Comparison of ENCODE assay signal across 8 cellular contexts in genomic region chr10:78301891-78302738, GRCh38.
A peak's percentile ranks its signal among the peaks of the same experiment; 100 is the strongest.
DNase-seq lines count a peak whose midpoint lies in the region; ATAC-seq, FAIRE-seq and TF ChIP-seq lines count a peak whose summit lies in the region.

No MANE protein-coding gene starts in this region.

- ATAC-seq in HG02642 (IDR thresholded peaks at IDR 0.05; ENCODE audit: poor library complexity, unreplicated experiment), result no peak

- no peak overlapping the region for H3K23ac ChIP-seq in H1 (ENCODE audit: insufficient read length)

- H3K4me3 ChIP-seq in H1 (ENCODE audit: extremely low read depth in 1 of 4, insufficient read depth in 2 of 4, low read depth in 3 of 4, low read length in 4 of 4) (peak overlapping the region in 3 of 4 experiments; percentile 46 to 65 (median 55); a peak in 5 of 8 replicates), neutrophil (ENCODE audit: low read depth in 1 of 2, low read length in 1 of 2) (peak overlapping the region; percentile 64 to 74)

- H4K5ac ChIP-seq in H1 (ENCODE audit: insufficient read length, low read depth, low read length), result no peak overlapping the region

- no peak overlapping the region for H3K14ac ChIP-seq in H1 (ENCODE audit: insufficient read length)

- CTCF ChIA-PET in H1 (lab: Charles Lee; ENCODE audit: partially characterized antibody), result interaction anchor here (0.6 to 5.3 kb wide), 34 partner anchors 10 to 552 kb away, joined by 3 to 55 read pairs (median 4); no protein-coding TSS in a partner anchor

- H3K79me1 ChIP-seq in H1 (ENCODE audit: low read depth, low read length), result no peaks in the 10 kb centered on the region

- H3K36me3 ChIP-seq in H1 (ENCODE audit: control insufficient read depth in 2 of 4, insufficient read depth in 4 of 4, low read length in 3 of 4) (no peaks in the 10 kb centered on the region), neutrophil (no peaks in the 10 kb centered on the region)

- peak overlapping the region; percentile 82 to 90 for H3K4me2 ChIP-seq in H1 (ENCODE audit: insufficient read depth in 1 of 2, low read depth in 2 of 2, low read length in 2 of 2)

- peak overlapping the region; percentile 89 for H2BK5ac ChIP-seq in H1 (ENCODE audit: low read depth, low read length)

- H2BK120ac ChIP-seq in H1 (replicated peaks; ENCODE audit: low read depth, low read length), result no peak overlapping the region

- H2BK12ac ChIP-seq in H1 (ENCODE audit: low read depth, low read length), result peak overlapping the region; percentile 86; the same call in 1 of the 2 replicates

- no peak overlapping the region for H3K9ac ChIP-seq in H1 (replicated peaks in 1 of 4; ENCODE audit: extremely low read depth in 1 of 4, low read depth in 3 of 4, low read length in 3 of 4)

- no peak overlapping the region for H3K27ac ChIP-seq in H1 (ENCODE audit: low read depth, low read length)
- peak overlapping the region; percentile 94 for H3K27ac ChIP-seq in neutrophil

- no peak overlapping the region for H3K56ac ChIP-seq in H1 (replicated peaks; ENCODE audit: insufficient read length, low read depth, low read length)

- no peak for TF ChIP-seq POLR2A in H1 (IDR thresholded peaks at IDR 0.05; ENCODE audit: control extremely low read depth in 1 of 2, low read depth in 2 of 2, low read length in 2 of 2)

- H4K20me1 ChIP-seq in H1 (replicated peaks in 1 of 2; ENCODE audit: control insufficient read depth in 1 of 2, insufficient read depth in 2 of 2, low read length in 2 of 2), result no peaks in the 10 kb centered on the region

- H2AK5ac ChIP-seq in H1 (ENCODE audit: low read depth, low read length), result no peak overlapping the region

- H3K27me3 ChIP-seq in H1 (replicated peaks in 1 of 4; ENCODE audit: control insufficient read depth in 3 of 4, extremely low read depth in 1 of 4, insufficient read depth in 3 of 4, low read length in 3 of 4), result 0 out of 7 replicates have a peak, but pooled peaks cover 0 to 3% (median 0%) of the 10 kb centered on the region in 4 experiments
- no peaks in the 10 kb centered on the region for H3K27me3 ChIP-seq in neutrophil

- H2AFZ ChIP-seq in H1 (ENCODE audit: low read length), result peak overlapping the region; percentile 43; the same call in 1 of the 2 replicates

- H2BK20ac ChIP-seq in H1 (ENCODE audit: low read length), result peak overlapping the region; percentile 61; the same call in 1 of the 2 replicates

- no peak overlapping the region for H3K4ac ChIP-seq in H1 (replicated peaks; ENCODE audit: insufficient read length, low read depth, low read length)

- POLR2A ChIA-PET in H1 (lab: Charles Lee; ENCODE audit: partially characterized antibody), result interaction anchor here (0.7 to 1.4 kb wide), 5 partner anchors 9 to 260 kb away, joined by 3 to 6 read pairs (median 3); no protein-coding TSS in a partner anchor

- H3K4me1 ChIP-seq in H1 (replicated peaks in 1 of 4; ENCODE audit: control insufficient read depth in 3 of 4, insufficient read depth in 4 of 4, low read length in 3 of 4), result peaks cover 7 to 10% (median 7%) of the 10 kb centered on the region in 4 experiments
- peaks cover 30 to 46% of the 10 kb centered on the region in 2 experiments for H3K4me1 ChIP-seq in neutrophil (ENCODE audit: control insufficient read depth in 1 of 2, insufficient read depth in 1 of 2, low read depth in 1 of 2, low read length in 1 of 2)

- TF ChIP-seq CTCF in H1 (IDR thresholded peaks at IDR 0.05; ENCODE audit: control extremely low read depth in 1 of 3, insufficient read depth in 1 of 3, low read depth in 1 of 3, low read length in 3 of 3) (peak; percentile 39 to 41 (median 41)), neutrophil (IDR thresholded peaks at IDR 0.05) (no peak)

- H3K9me3 ChIP-seq in H1 (ENCODE audit: insufficient read depth in 2 of 2, low read depth in 1 of 2, low read length in 1 of 2) (no peaks in the 10 kb centered on the region; a peak in 1 of 4 replicates), neutrophil (no peaks in the 10 kb centered on the region)

- no peak overlapping the region for H4K91ac ChIP-seq in H1 (replicated peaks; ENCODE audit: insufficient read length, low read length)

- H3K23me2 ChIP-seq in H1 (ENCODE audit: low read depth, low read length), result peaks cover 4% of the 10 kb centered on the region

- peak overlapping the region; percentile 88; the same call in 1 of the 2 replicates for H2BK15ac ChIP-seq in H1 (ENCODE audit: low read length)

- DNase-seq in DMS79 treated with DMSO at 0.1 percent for 48 hours (lab: John Stamatoyannopoulos, UW) (peak; percentile 33), DMS79 (lab: John Stamatoyannopoulos, UW) (no peak), OCI-M1 (lab: John Stamatoyannopoulos, UW) (peak; percentile 9), H1 (ENCODE audit: low read depth in 1 of 2, low spot score in 2 of 2) (peak in 1 of 2 experiments; percentile 45), inferior parietal cortex (ENCODE audit: extremely low spot score) (no peak), AML-193 (lab: John Stamatoyannopoulos, UW) (no peak)

- no peak for TF ChIP-seq EP300 in H1 (IDR thresholded peaks at IDR 0.05; ENCODE audit: borderline replicate concordance in 1 of 2, low read depth in 2 of 2, low read length in 2 of 2)

- TF ChIP-seq RAD21 in H1 (IDR thresholded peaks at IDR 0.05 in 1 of 2, conservative IDR thresholded peaks at IDR 0.05 in 1 of 2; ENCODE audit: low read depth in 2 of 2, low read length in 2 of 2), result peak; percentile 47 to 63

- no peaks in the 10 kb centered on the region for H3K79me2 ChIP-seq in H1 (ENCODE audit: control insufficient read depth in 1 of 2, insufficient read depth in 2 of 2, low read length in 2 of 2)

- no peak overlapping the region for H3K18ac ChIP-seq in H1 (ENCODE audit: extremely low read depth, low read length)

- WGBS in H1 (ENCODE audit: extremely low coverage in 1 of 2, insufficient coverage in 1 of 2, insufficient read length in 1 of 2, insufficient replicate concordance in 2 of 2, low coverage in 1 of 2, low lambda C conversion rate in 2 of 2, missing lambda C conversion rate in 1 of 2), 2 experiments, result 84% methylated on average over 11 of the region's 11 CpGs; no CpG with 5 or more reads in 1 of the 2 experiments

- no peak overlapping the region for H4K8ac ChIP-seq in H1 (ENCODE audit: extremely low read depth, insufficient read depth, low read length)

- FAIRE-seq in H1 (lab: Jason Lieb, UNC), result peak; percentile 68

TF ChIP-seq in H1, 55 proteins besides CTCF, POLR2A, EP300 and RAD21:
- TF ChIP-seq JUN (IDR thresholded peaks at IDR 0.05; ENCODE audit: low read depth, low read length), result no peak
- no peak for TF ChIP-seq SP2 (IDR thresholded peaks at IDR 0.05; ENCODE audit: low read length)
- TF ChIP-seq TAF7 (optimal IDR thresholded peaks at IDR 0.05; ENCODE audit: borderline replicate concordance, low read depth, low read length), result no peak
- TF ChIP-seq ASH2L (IDR thresholded peaks at IDR 0.05; ENCODE audit: low read length), result no peak
- no peak for TF ChIP-seq YY1 (IDR thresholded peaks at IDR 0.05; ENCODE audit: low read depth, low read length)
- TF ChIP-seq SIN3A (conservative IDR thresholded peaks at IDR 0.05 in 1 of 2, IDR thresholded peaks at IDR 0.05 in 1 of 2; ENCODE audit: low read depth in 1 of 2, low read length in 2 of 2), result no peak
- TF ChIP-seq SIX5 (IDR thresholded peaks at IDR 0.05; ENCODE audit: low read depth, low read length), result no peak
- TF ChIP-seq SIRT6 (IDR thresholded peaks at IDR 0.05; ENCODE audit: low read length), result no peak
- TF ChIP-seq TEAD4 (IDR thresholded peaks at IDR 0.05; ENCODE audit: low read depth, low read length), result no peak
- TF ChIP-seq MAX (IDR thresholded peaks at IDR 0.05), result no peak
- no peak for TF ChIP-seq RFX5 (IDR thresholded peaks at IDR 0.05; ENCODE audit: borderline replicate concordance, low read depth, low read length)
- TF ChIP-seq HDAC6 (IDR thresholded peaks at IDR 0.05; ENCODE audit: low read depth, low read length), result no peak
- TF ChIP-seq KDM1A (IDR thresholded peaks at IDR 0.05; ENCODE audit: borderline replicate concordance, low read length), result no peak
- TF ChIP-seq TBP (IDR thresholded peaks at IDR 0.05; ENCODE audit: low read depth, low read length), result no peak
- no peak for TF ChIP-seq SAP30 (IDR thresholded peaks at IDR 0.05; ENCODE audit: insufficient read depth, insufficient replicate concordance, low read length)
- no peak for TF ChIP-seq CREB1 (IDR thresholded peaks at IDR 0.05)
- TF ChIP-seq E2F6 (IDR thresholded peaks at IDR 0.05), result no peak

Comparison
In these comparisons a context has a peak if more than half of its experiments do, and no peak if none do; other contexts are left out.
1. DNase-seq: peak in DMS79 treated with DMSO at 0.1 percent for 48 hours (single experiment) and OCI-M1 (single experiment); none in DMS79 (single experiment), inferior parietal cortex (single experiment) and AML-193 (0 of 2).